In the genomic region with DNA sequence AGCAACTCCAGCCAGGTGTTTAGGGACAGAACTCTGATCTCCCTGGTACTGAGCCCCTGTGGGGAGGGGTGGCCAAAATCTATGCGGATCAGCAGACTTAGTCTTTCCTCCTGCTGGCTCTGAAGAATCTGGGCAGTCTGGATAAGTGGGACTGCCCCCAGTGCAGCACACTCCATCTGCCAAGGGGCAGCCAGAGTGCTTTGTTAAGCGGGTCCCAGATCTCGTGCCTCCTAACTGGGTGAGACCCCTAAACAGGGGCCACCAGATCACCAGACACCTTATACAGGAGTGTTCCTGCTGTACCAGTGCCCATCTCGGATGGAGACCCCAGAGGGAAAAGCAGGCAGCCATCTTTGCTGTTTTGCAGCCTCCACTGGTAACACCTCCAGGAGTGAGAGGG, we compare ENCODE assay signal across 28 cellular contexts.
"Had no signal": no experiment of that assay in that cellular context is flagged by ENCODE, and none has a peak within 500 bp of the region (broad histone marks: within the 10 kb centered on the region; RNA-seq: fewer than 3 reads in every experiment).

No MANE protein-coding gene starts in this region.

- H3K4me1 Mint-ChIP-seq: stimulated activated effector memory CD8-positive, alpha-beta T cell treated with anti-CD3 and anti-CD28 coated beads, Interleukin-12 subunit alpha, Interleukin-12 subunit beta, amount 100 ng/mL, for 72 hours; stimulated activated memory B cell treated with anti-CD40 and anti-IgM and Interleukin-4, amounts not matched to agents 10 μg/mL and 1 μg/mL and 100 μg/mL, for 72 hours; stimulated activated naive B cell treated with anti-CD40 and anti-IgM and Interleukin-4, amounts not matched to agents 10 μg/mL and 1 μg/mL and 100 μg/mL, for 72 hours; stimulated activated naive CD8-positive, alpha-beta T cell treated with anti-CD3 and anti-CD28 coated beads, Interleukin-15, amount 100 ng/mL, for 72 hours had no signal

- H3K27ac Mint-ChIP-seq: stimulated activated effector memory CD8-positive, alpha-beta T cell treated with anti-CD3 and anti-CD28 coated beads, Interleukin-12 subunit alpha, Interleukin-12 subunit beta, amount 100 ng/mL, for 72 hours; stimulated activated memory B cell treated with anti-CD40 and anti-IgM and Interleukin-4, amounts not matched to agents 10 μg/mL and 1 μg/mL and 100 μg/mL, for 72 hours; stimulated activated naive B cell treated with anti-CD40 and anti-IgM and Interleukin-4, amounts not matched to agents 10 μg/mL and 1 μg/mL and 100 μg/mL, for 72 hours; stimulated activated naive CD8-positive, alpha-beta T cell treated with anti-CD3 and anti-CD28 coated beads, Interleukin-15, amount 100 ng/mL, for 72 hours; stimulated activated naive CD8-positive, alpha-beta T cell treated with anti-CD3 and anti-CD28 coated beads, Interleukin-15, Interleukin-2, amounts not matched to agents 100 ng/mL and 50 ng/mL, for 24 hours; type B pancreatic cell had no signal

- H3K27ac ChIP-seq: stomach, suprapubic skin, testis, thoracic aorta, thyroid gland, tibial artery, tibial nerve, transverse colon, upper lobe of left lung, upper lobe of right lung, uterus, vagina had no signal

- H3K36me3 ChIP-seq: suprapubic skin, thoracic aorta, thyroid gland, tibial artery, transverse colon, upper lobe of left lung, upper lobe of right lung, uterus, vagina had no signal

- H3K27me3 Mint-ChIP-seq: stimulated activated memory B cell treated with anti-CD40 and anti-IgM and Interleukin-4, amounts not matched to agents 10 μg/mL and 1 μg/mL and 100 μg/mL, for 72 hours; stimulated activated naive B cell treated with anti-CD40 and anti-IgM and Interleukin-4, amounts not matched to agents 10 μg/mL and 1 μg/mL and 100 μg/mL, for 72 hours; stimulated activated naive CD8-positive, alpha-beta T cell treated with anti-CD3 and anti-CD28 coated beads, Interleukin-15, amount 100 ng/mL, for 72 hours; stimulated activated naive CD8-positive, alpha-beta T cell treated with anti-CD3 and anti-CD28 coated beads, Interleukin-15, Interleukin-2, amounts not matched to agents 100 ng/mL and 50 ng/mL, for 24 hours; type B pancreatic cell had no signal

- H3K4me1 ChIP-seq: stomach, suprapubic skin, testis, thyroid gland, tibial artery, tibial nerve, transverse colon, upper lobe of left lung, upper lobe of right lung, uterus, vagina had no signal

- H3K4me3 Mint-ChIP-seq: stimulated activated effector memory CD8-positive, alpha-beta T cell treated with anti-CD3 and anti-CD28 coated beads, Interleukin-12 subunit alpha, Interleukin-12 subunit beta, amount 100 ng/mL, for 72 hours; stimulated activated memory B cell treated with anti-CD40 and anti-IgM and Interleukin-4, amounts not matched to agents 10 μg/mL and 1 μg/mL and 100 μg/mL, for 72 hours; stimulated activated naive B cell treated with anti-CD40 and anti-IgM and Interleukin-4, amounts not matched to agents 10 μg/mL and 1 μg/mL and 100 μg/mL, for 72 hours; stimulated activated naive CD8-positive, alpha-beta T cell treated with anti-CD3 and anti-CD28 coated beads, Interleukin-15, amount 100 ng/mL, for 72 hours; stimulated activated naive CD8-positive, alpha-beta T cell treated with anti-CD3 and anti-CD28 coated beads, Interleukin-15, Interleukin-2, amounts not matched to agents 100 ng/mL and 50 ng/mL, for 24 hours; type B pancreatic cell had no signal

- H3K27me3 ChIP-seq: stomach, suprapubic skin, testis, thyroid gland, tibial artery, transverse colon, upper lobe of left lung, upper lobe of right lung, uterus, vagina had no signal

- H3K36me3 Mint-ChIP-seq: stimulated activated effector memory CD8-positive, alpha-beta T cell treated with anti-CD3 and anti-CD28 coated beads, Interleukin-12 subunit alpha, Interleukin-12 subunit beta, amount 100 ng/mL, for 72 hours; stimulated activated memory B cell treated with anti-CD40 and anti-IgM and Interleukin-4, amounts not matched to agents 10 μg/mL and 1 μg/mL and 100 μg/mL, for 72 hours; stimulated activated naive B cell treated with anti-CD40 and anti-IgM and Interleukin-4, amounts not matched to agents 10 μg/mL and 1 μg/mL and 100 μg/mL, for 72 hours had no signal

- H3K4me3 ChIP-seq: stomach, suprapubic skin, testis, thoracic aorta, thyroid gland, tibial artery, tibial nerve, transverse colon, upper lobe of left lung, upper lobe of right lung, uterus, vagina had no signal

- H3K9me3 ChIP-seq: suprapubic skin, testis, thoracic aorta, thyroid gland, transverse colon, upper lobe of right lung, uterus, vagina had no signal

- DNase-seq: stimulated activated CD4-positive, alpha-beta T cell treated with anti-CD3 and anti-CD28 coated beads, Interleukin-2, amount 100 ng/mL, for 48 hours; stimulated activated CD4-positive, alpha-beta T cell treated with anti-CD3 and anti-CD28 coated beads, Interleukin-4, amount 100 ng/mL, for 1 hour; stimulated activated CD4-positive, alpha-beta T cell treated with anti-CD3 and anti-CD28 coated beads, Interleukin-4, amount 100 ng/mL, for 24 hours; stimulated activated CD4-positive, alpha-beta T cell treated with anti-CD3 and anti-CD28 coated beads, Interleukin-4, amount 100 ng/mL, for 4 hours; stimulated activated CD8-positive, alpha-beta memory T cell treated with anti-CD3 and anti-CD28 coated beads, Interleukin-4, amount 100 ng/mL, for 48 hours; stimulated activated naive B cell treated with anti-CD40 and anti-IgM and Interleukin-4, amounts not matched to agents 10 μg/mL and 1 μg/mL and 100 μg/mL, for 72 hours; stimulated activated naive CD4-positive, alpha-beta T cell; stimulated activated naive CD4-positive, alpha-beta T cell treated with Interleukin-2 at 50 U/mL for 16 hours; stimulated activated naive CD8-positive, alpha-beta T cell treated with anti-CD3 and anti-CD28 coated beads, Interleukin-15, amount 100 ng/mL, for 72 hours; stimulated activated naive CD8-positive, alpha-beta T cell treated with anti-CD3 and anti-CD28 coated beads, Interleukin-15, Interleukin-2, amounts not matched to agents 100 U/mL and 50 U/mL, for 24 hours; stomach; substantia nigra; testis; thyroid gland; tibial artery; transverse colon; trophoblast cell; upper lobe of left lung; upper lobe of right lung; uterus had no signal
